18 cellular contexts compared by ENCODE assay signal in genomic region chr2:24840962-24841945, GRCh38.
"Had no signal": no experiment of that assay in that cellular context is flagged by ENCODE, and none has a peak within 500 bp of the region (broad histone marks: within the 10 kb centered on the region; RNA-seq: fewer than 3 reads in every experiment).

No MANE protein-coding gene starts in this region.

- H3K4me1 ChIP-seq: left lung, pancreas, sigmoid colon, upper lobe of right lung had no signal

- H3K27me3 ChIP-seq: left lung, pancreas, sigmoid colon, upper lobe of right lung had no signal

- DNase-seq: activated CD4-positive, alpha-beta T cell treated with anti-CD3 and anti-CD28 coated beads, Interleukin-2, amount 50 U/mL, for 1 hour; activated CD4-positive, CD25-positive, alpha-beta regulatory T cell; activated gamma-delta T cell treated with Interleukin-2 at 50 U/mL for 16 hours; activated naive CD8-positive, alpha-beta T cell treated with anti-CD3 and anti-CD28 coated beads, Interleukin-2, amount 10 ng/mL, durations not matched to agents 7 days and 5 days; activated T-cell treated with anti-CD3 and anti-CD28 coated beads for 4 hours; endodermal cell; foreskin fibroblast; left lung; naive thymus-derived CD4-positive, alpha-beta T cell; sigmoid colon; stimulated activated CD4-positive, alpha-beta T cell treated with anti-CD3 and anti-CD28 coated beads, Interleukin-4, amount 100 ng/mL, for 4 hours; stimulated activated naive B cell treated with anti-CD40 and anti-IgM and Interleukin-4, amounts not matched to agents 10 μg/mL and 1 μg/mL and 100 μg/mL, for 72 hours; T-helper 1 cell; T-helper 9 cell; upper lobe of right lung had no signal

- ATAC-seq: left lung; naive thymus-derived CD4-positive, alpha-beta T cell; pancreas; stimulated activated naive B cell treated with anti-CD40 and anti-IgM and Interleukin-4, amounts not matched to agents 10 μg/mL and 1 μg/mL and 100 μg/mL, for 72 hours; upper lobe of right lung had no signal

- H3K9me3 ChIP-seq: left lung, pancreas, sigmoid colon, upper lobe of right lung had no signal

- H3K36me3 ChIP-seq: pancreas had no signal

- H3K4me3 ChIP-seq: left lung, pancreas, sigmoid colon, upper lobe of right lung had no signal

- H3K27me3 Mint-ChIP-seq: activated naive CD8-positive, alpha-beta T cell treated with anti-CD3 and anti-CD28 coated beads, Interleukin-2, amount 10 ng/mL, durations not matched to agents 7 days and 5 days; naive thymus-derived CD4-positive, alpha-beta T cell; stimulated activated naive B cell treated with anti-CD40 and anti-IgM and Interleukin-4, amounts not matched to agents 10 μg/mL and 1 μg/mL and 100 μg/mL, for 72 hours had no signal

- H3K27ac Mint-ChIP-seq: activated naive CD8-positive, alpha-beta T cell treated with anti-CD3 and anti-CD28 coated beads, Interleukin-2, amount 10 ng/mL, durations not matched to agents 7 days and 5 days; activated T-helper 1 cell treated with anti-CD3 and anti-CD28 coated beads, Interleukin-12 subunit alpha, Interleukin-12 subunit beta, Interleukin-2, Interleukin-4 antibody, amounts not matched to agents 30 ng/mL and 10 ng/mL and 1 ng/mL, durations not matched to agents 14 hours and 24 hours and 36 hours; stimulated activated naive B cell treated with anti-CD40 and anti-IgM and Interleukin-4, amounts not matched to agents 10 μg/mL and 1 μg/mL and 100 μg/mL, for 72 hours had no signal

- H3K9me3 Mint-ChIP-seq: activated naive CD8-positive, alpha-beta T cell treated with anti-CD3 and anti-CD28 coated beads, Interleukin-2, amount 10 ng/mL, durations not matched to agents 7 days and 5 days; activated T-helper 1 cell treated with anti-CD3 and anti-CD28 coated beads, Interleukin-12 subunit alpha, Interleukin-12 subunit beta, Interleukin-2, Interleukin-4 antibody, amounts not matched to agents 30 ng/mL and 10 ng/mL and 1 ng/mL, durations not matched to agents 14 hours and 24 hours and 36 hours; naive thymus-derived CD4-positive, alpha-beta T cell; stimulated activated naive B cell treated with anti-CD40 and anti-IgM and Interleukin-4, amounts not matched to agents 10 μg/mL and 1 μg/mL and 100 μg/mL, for 72 hours had no signal

- H3K4me3 Mint-ChIP-seq: activated naive CD8-positive, alpha-beta T cell treated with anti-CD3 and anti-CD28 coated beads, Interleukin-2, amount 10 ng/mL, durations not matched to agents 7 days and 5 days; activated T-helper 1 cell treated with anti-CD3 and anti-CD28 coated beads, Interleukin-12 subunit alpha, Interleukin-12 subunit beta, Interleukin-2, Interleukin-4 antibody, amounts not matched to agents 30 ng/mL and 10 ng/mL and 1 ng/mL, durations not matched to agents 14 hours and 24 hours and 36 hours; endodermal cell; naive thymus-derived CD4-positive, alpha-beta T cell; stimulated activated naive B cell treated with anti-CD40 and anti-IgM and Interleukin-4, amounts not matched to agents 10 μg/mL and 1 μg/mL and 100 μg/mL, for 72 hours had no signal

- H3K4me1 Mint-ChIP-seq: activated naive CD8-positive, alpha-beta T cell treated with anti-CD3 and anti-CD28 coated beads, Interleukin-2, amount 10 ng/mL, durations not matched to agents 7 days and 5 days; endodermal cell; stimulated activated naive B cell treated with anti-CD40 and anti-IgM and Interleukin-4, amounts not matched to agents 10 μg/mL and 1 μg/mL and 100 μg/mL, for 72 hours had no signal

- H3K27ac ChIP-seq: epithelial cell of prostate, left lung, pancreas, sigmoid colon, upper lobe of right lung had no signal
